ENCODE assay signal across 2 cellular contexts in the genomic region with DNA sequence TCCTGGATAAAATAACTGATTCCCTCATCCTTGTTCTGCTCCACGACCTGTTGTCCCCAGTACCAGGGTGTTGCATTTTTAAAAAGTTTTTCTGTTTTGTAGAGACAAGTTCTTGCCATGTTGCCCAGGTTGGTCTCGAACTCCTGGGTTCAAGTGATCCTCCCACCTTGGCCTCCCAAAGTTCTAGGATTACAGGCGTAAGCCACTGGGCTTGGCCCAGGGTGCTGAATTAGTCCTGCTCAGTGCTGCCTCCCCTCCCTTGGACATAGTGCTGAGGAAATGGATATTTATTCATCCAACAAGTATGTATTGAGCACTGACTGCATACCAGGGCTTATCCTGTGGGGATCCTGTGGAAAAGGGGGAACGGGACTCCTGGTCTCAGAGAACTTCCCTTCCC.
TF ChIP-seq lines count a peak whose summit lies in the region.

No MANE protein-coding gene starts in this region.

TF ChIP-seq in K562, 482 proteins besides CTCF, POLR2A, EP300 and RAD21:
- no peak for TF ChIP-seq ZNF263 (CRISPR knock-in tag; IDR thresholded peaks at IDR 0.05; ENCODE audit: borderline replicate concordance)
- 0 out of 2 replicates have a peak, but pooled peaks have one; percentile 44 for TF ChIP-seq ZKSCAN8 (CRISPR knock-in tag; IDR thresholded peaks at IDR 0.05)
TF ChIP-seq in K562: peak in this region for 1.

TF ChIP-seq in H1, 55 proteins besides CTCF, POLR2A, EP300 and RAD21:
- TF ChIP-seq NRF1 (IDR thresholded peaks at IDR 0.05; ENCODE audit: low read depth, low read length) (no peak), CEBPB (IDR thresholded peaks at IDR 0.05; ENCODE audit: low read depth, low read length) (no peak), JUND (IDR thresholded peaks at IDR 0.05; ENCODE audit: low read length) (no peak), RBBP5 (IDR thresholded peaks at IDR 0.05; ENCODE audit: borderline replicate concordance, low read depth, low read length) (no peak), GABPA (IDR thresholded peaks at IDR 0.05; ENCODE audit: borderline replicate concordance, insufficient read depth, low read length) (no peak), JUN (IDR thresholded peaks at IDR 0.05; ENCODE audit: low read depth, low read length) (no peak), SAP30 (IDR thresholded peaks at IDR 0.05; ENCODE audit: insufficient read depth, insufficient replicate concordance, low read length) (no peak), YY1 (IDR thresholded peaks at IDR 0.05; ENCODE audit: low read depth, low read length) (no peak), CHD2 (IDR thresholded peaks at IDR 0.05; ENCODE audit: low read length) (no peak), PHF8 (conservative IDR thresholded peaks at IDR 0.05; ENCODE audit: low read depth, low read length) (no peak), TCF12 (IDR thresholded peaks at IDR 0.05; ENCODE audit: low read depth, low read length) (no peak), SRF (IDR thresholded peaks at IDR 0.05; ENCODE audit: low read depth, low read length) (no peak), CHD1 (IDR thresholded peaks at IDR 0.05; ENCODE audit: low read depth, low read length) (no peak), RFX5 (IDR thresholded peaks at IDR 0.05; ENCODE audit: borderline replicate concordance, low read depth, low read length) (no peak)
- TF ChIP-seq, protein P1, sequence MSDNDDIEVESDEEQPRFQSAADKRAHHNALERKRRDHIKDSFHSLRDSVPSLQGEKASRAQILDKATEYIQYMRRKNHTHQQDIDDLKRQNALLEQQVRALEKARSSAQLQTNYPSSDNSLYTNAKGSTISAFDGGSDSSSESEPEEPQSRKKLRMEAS (IDR thresholded peaks at IDR 0.05) = no peak
- TF ChIP-seq, protein P2, sequence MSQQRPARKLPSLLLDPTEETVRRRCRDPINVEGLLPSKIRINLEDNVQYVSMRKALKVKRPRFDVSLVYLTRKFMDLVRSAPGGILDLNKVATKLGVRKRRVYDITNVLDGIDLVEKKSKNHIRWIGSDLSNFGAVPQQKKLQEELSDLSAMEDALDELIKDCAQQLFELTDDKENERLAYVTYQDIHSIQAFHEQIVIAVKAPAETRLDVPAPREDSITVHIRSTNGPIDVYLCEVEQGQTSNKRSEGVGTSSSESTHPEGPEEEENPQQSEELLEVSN (IDR thresholded peaks at IDR 0.05) = no peak
- TF ChIP-seq, protein P3, sequence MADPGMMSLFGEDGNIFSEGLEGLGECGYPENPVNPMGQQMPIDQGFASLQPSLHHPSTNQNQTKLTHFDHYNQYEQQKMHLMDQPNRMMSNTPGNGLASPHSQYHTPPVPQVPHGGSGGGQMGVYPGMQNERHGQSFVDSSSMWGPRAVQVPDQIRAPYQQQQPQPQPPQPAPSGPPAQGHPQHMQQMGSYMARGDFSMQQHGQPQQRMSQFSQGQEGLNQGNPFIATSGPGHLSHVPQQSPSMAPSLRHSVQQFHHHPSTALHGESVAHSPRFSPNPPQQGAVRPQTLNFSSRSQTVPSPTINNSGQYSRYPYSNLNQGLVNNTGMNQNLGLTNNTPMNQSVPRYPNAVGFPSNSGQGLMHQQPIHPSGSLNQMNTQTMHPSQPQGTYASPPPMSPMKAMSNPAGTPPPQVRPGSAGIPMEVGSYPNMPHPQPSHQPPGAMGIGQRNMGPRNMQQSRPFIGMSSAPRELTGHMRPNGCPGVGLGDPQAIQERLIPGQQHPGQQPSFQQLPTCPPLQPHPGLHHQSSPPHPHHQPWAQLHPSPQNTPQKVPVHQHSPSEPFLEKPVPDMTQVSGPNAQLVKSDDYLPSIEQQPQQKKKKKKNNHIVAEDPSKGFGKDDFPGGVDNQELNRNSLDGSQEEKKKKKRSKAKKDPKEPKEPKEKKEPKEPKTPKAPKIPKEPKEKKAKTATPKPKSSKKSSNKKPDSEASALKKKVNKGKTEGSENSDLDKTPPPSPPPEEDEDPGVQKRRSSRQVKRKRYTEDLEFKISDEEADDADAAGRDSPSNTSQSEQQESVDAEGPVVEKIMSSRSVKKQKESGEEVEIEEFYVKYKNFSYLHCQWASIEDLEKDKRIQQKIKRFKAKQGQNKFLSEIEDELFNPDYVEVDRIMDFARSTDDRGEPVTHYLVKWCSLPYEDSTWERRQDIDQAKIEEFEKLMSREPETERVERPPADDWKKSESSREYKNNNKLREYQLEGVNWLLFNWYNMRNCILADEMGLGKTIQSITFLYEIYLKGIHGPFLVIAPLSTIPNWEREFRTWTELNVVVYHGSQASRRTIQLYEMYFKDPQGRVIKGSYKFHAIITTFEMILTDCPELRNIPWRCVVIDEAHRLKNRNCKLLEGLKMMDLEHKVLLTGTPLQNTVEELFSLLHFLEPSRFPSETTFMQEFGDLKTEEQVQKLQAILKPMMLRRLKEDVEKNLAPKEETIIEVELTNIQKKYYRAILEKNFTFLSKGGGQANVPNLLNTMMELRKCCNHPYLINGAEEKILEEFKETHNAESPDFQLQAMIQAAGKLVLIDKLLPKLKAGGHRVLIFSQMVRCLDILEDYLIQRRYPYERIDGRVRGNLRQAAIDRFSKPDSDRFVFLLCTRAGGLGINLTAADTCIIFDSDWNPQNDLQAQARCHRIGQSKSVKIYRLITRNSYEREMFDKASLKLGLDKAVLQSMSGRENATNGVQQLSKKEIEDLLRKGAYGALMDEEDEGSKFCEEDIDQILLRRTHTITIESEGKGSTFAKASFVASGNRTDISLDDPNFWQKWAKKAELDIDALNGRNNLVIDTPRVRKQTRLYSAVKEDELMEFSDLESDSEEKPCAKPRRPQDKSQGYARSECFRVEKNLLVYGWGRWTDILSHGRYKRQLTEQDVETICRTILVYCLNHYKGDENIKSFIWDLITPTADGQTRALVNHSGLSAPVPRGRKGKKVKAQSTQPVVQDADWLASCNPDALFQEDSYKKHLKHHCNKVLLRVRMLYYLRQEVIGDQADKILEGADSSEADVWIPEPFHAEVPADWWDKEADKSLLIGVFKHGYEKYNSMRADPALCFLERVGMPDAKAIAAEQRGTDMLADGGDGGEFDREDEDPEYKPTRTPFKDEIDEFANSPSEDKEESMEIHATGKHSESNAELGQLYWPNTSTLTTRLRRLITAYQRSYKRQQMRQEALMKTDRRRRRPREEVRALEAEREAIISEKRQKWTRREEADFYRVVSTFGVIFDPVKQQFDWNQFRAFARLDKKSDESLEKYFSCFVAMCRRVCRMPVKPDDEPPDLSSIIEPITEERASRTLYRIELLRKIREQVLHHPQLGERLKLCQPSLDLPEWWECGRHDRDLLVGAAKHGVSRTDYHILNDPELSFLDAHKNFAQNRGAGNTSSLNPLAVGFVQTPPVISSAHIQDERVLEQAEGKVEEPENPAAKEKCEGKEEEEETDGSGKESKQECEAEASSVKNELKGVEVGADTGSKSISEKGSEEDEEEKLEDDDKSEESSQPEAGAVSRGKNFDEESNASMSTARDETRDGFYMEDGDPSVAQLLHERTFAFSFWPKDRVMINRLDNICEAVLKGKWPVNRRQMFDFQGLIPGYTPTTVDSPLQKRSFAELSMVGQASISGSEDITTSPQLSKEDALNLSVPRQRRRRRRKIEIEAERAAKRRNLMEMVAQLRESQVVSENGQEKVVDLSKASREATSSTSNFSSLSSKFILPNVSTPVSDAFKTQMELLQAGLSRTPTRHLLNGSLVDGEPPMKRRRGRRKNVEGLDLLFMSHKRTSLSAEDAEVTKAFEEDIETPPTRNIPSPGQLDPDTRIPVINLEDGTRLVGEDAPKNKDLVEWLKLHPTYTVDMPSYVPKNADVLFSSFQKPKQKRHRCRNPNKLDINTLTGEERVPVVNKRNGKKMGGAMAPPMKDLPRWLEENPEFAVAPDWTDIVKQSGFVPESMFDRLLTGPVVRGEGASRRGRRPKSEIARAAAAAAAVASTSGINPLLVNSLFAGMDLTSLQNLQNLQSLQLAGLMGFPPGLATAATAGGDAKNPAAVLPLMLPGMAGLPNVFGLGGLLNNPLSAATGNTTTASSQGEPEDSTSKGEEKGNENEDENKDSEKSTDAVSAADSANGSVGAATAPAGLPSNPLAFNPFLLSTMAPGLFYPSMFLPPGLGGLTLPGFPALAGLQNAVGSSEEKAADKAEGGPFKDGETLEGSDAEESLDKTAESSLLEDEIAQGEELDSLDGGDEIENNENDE (IDR thresholded peaks at IDR 0.05; ENCODE audit: insufficient replicate concordance, low read length) = no peak
